ENCODE assay signal across 11 cellular contexts in the genomic region with DNA sequence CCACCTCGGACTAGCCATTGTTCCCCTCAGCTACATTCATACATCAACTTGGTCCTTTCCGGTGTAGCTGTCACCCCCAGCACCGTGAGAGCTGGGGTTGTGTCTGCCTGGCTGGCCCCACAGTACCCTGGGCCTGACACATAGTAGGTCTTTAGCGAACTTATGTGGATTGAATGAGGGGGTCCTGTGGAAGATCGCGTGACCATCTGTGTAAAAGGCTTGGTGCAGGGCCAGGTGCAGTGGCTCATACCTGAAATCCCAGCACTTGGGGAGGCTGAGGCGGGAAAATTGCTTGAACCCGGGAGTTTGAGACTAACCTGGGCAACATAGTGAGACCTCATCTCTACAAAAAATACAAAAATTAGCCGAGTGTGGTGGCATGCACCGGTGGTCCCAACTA. TPM values are rescaled to one million over a fixed set of nuclear protein-coding genes. Genes with fewer than 3 reads are reported as not detected.
A peak's percentile ranks its signal among the peaks of the same experiment; 100 is the strongest.
DNase-seq lines count a peak whose midpoint lies in the region; ATAC-seq, FAIRE-seq and TF ChIP-seq lines count a peak whose summit lies in the region.
"Had no signal": no experiment of that assay in that cellular context is flagged by ENCODE, and none has a peak within 500 bp of the region (broad histone marks: within the 10 kb centered on the region; RNA-seq: fewer than 3 reads in every experiment).

No MANE protein-coding gene starts in this region.

- no peak overlapping the region for H2BK12ac ChIP-seq in H1 (ENCODE audit: low read depth, low read length)

- no peaks in the 10 kb centered on the region for H3K9me3 Mint-ChIP-seq in progenitor cell of endocrine pancreas (ENCODE audit: low read depth)

- H3K4ac ChIP-seq in H1 (replicated peaks; ENCODE audit: insufficient read length, low read depth, low read length) = no peak overlapping the region

- 93% methylated on average over 10 of the region's 10 CpGs for WGBS in SK-N-SH (ENCODE audit: low lambda C conversion rate)
- WGBS in H1 (ENCODE audit: extremely low coverage in 1 of 2, insufficient coverage in 1 of 2, insufficient read length in 1 of 2, insufficient replicate concordance in 2 of 2, low coverage in 1 of 2, low lambda C conversion rate in 2 of 2, missing lambda C conversion rate in 1 of 2), 2 experiments = 92% methylated on average over 10 of the region's 10 CpGs; no CpG with 5 or more reads in 1 of the 2 experiments

- no peak for FAIRE-seq in H1 (lab: Jason Lieb, UNC)

- peak overlapping the region; percentile 75; the same call in 1 of the 2 replicates for H2AK5ac ChIP-seq in H1 (ENCODE audit: low read depth, low read length)

- H3K9me3 ChIP-seq in SK-N-SH (no peaks in the 10 kb centered on the region), OCI-LY3 (ENCODE audit: insufficient read depth, low read length) (no peaks in the 10 kb centered on the region), H1 (ENCODE audit: insufficient read depth in 2 of 2, low read depth in 1 of 2, low read length in 1 of 2) (no peaks in the 10 kb centered on the region)

- H3K4me3 ChIP-seq in SK-N-SH (ENCODE audit: low read depth in 2 of 2, low read length in 1 of 2) (0 out of 4 replicates have a peak overlapping the region, but pooled peaks of 1 of the 2 experiments have one; percentile 76), OCI-LY3 (ENCODE audit: low read length) (peak overlapping the region; percentile 90; the same call in 1 of the 2 replicates), H1 (ENCODE audit: extremely low read depth in 1 of 4, insufficient read depth in 2 of 4, low read depth in 3 of 4, low read length in 4 of 4) (peak overlapping the region in 1 of 4 experiments; percentile 19; a peak in 2 of 8 replicates)

- no peaks in the 10 kb centered on the region for H3K9me2 ChIP-seq in SK-N-SH

- H3K27ac ChIP-seq in SK-N-SH (ENCODE audit: low read depth in 2 of 2, low read length in 1 of 2) = no peak overlapping the region
- H3K27ac ChIP-seq in OCI-LY3 (ENCODE audit: low read length) = no peak overlapping the region
- no peak overlapping the region for H3K27ac ChIP-seq in H1 (ENCODE audit: low read depth, low read length)
- H3K27ac ChIP-seq: 22Rv1 had no signal

- TF ChIP-seq CTCF in SK-N-SH (IDR thresholded peaks at IDR 0.05) (no peak), OCI-LY3 (IDR thresholded peaks at IDR 0.05; ENCODE audit: low read depth, low read length) (no peak), H1 (IDR thresholded peaks at IDR 0.05; ENCODE audit: control extremely low read depth in 1 of 3, insufficient read depth in 1 of 3, low read depth in 1 of 3, low read length in 3 of 3) (no peak), progenitor cell of endocrine pancreas (IDR thresholded peaks at IDR 0.05; ENCODE audit: unreplicated experiment) (no peak)

- no peak overlapping the region for H4K5ac ChIP-seq in H1 (ENCODE audit: insufficient read length, low read depth, low read length)

- H3K4me2 ChIP-seq in SK-N-SH (peak overlapping the region; percentile 80), OCI-LY3 (ENCODE audit: low read length) (peak overlapping the region; percentile 31; the same call in 1 of the 2 replicates), H1 (ENCODE audit: insufficient read depth in 1 of 2, low read depth in 2 of 2, low read length in 2 of 2) (peak overlapping the region; percentile 11 to 100; a peak in 2 of 4 replicates)

- H2BK15ac ChIP-seq in H1 (ENCODE audit: low read length) = no peak overlapping the region

- H3K79me2 ChIP-seq in SK-N-SH (ENCODE audit: insufficient read depth) (peaks cover 78% of the 10 kb centered on the region), OCI-LY3 (ENCODE audit: low read length) (peaks cover 76% of the 10 kb centered on the region), H1 (ENCODE audit: control insufficient read depth in 1 of 2, insufficient read depth in 2 of 2, low read length in 2 of 2) (peaks cover 39 to 64% of the 10 kb centered on the region in 2 experiments)

- no peak overlapping the region for H3K56ac ChIP-seq in H1 (replicated peaks; ENCODE audit: insufficient read length, low read depth, low read length)

- DNase-seq in SK-N-SH (no peak), H1 (ENCODE audit: low read depth in 1 of 2, low spot score in 2 of 2) (no peak), progenitor cell of endocrine pancreas (ENCODE audit: low spot score, unreplicated experiment) (no peak), NOMO-1 (lab: John Stamatoyannopoulos, UW; ENCODE audit: unreplicated experiment in 2 of 2) (no peak), germinal center (ENCODE audit: low spot score) (no peak)
- DNase-seq: NCI-H1930, SHP77 treated with DMSO at 0.1 percent for 48 hours had no signal

- POLR2A ChIA-PET in SK-N-SH (lab: Yijun Ruan, JAX) (no interaction called here), H1 (lab: Charles Lee; ENCODE audit: partially characterized antibody) (interaction anchor here (0.6 to 5.1 kb wide), 4 partner anchors 14 to 49 kb away, joined by 3 to 28 read pairs (median 4); no protein-coding TSS in a partner anchor)

- H3K27me3 ChIP-seq in SK-N-SH (ENCODE audit: insufficient read depth) (no peaks in the 10 kb centered on the region), OCI-LY3 (ENCODE audit: low read depth, low read length) (no peaks in the 10 kb centered on the region), H1 (replicated peaks in 1 of 4; ENCODE audit: control insufficient read depth in 3 of 4, extremely low read depth in 1 of 4, insufficient read depth in 3 of 4, low read length in 3 of 4) (no peaks in the 10 kb centered on the region)

- H4K20me1 ChIP-seq in SK-N-SH (ENCODE audit: insufficient read depth) = peaks cover 50% of the 10 kb centered on the region
- H4K20me1 ChIP-seq in OCI-LY3 (ENCODE audit: insufficient read depth, low read length) = peaks cover 33% of the 10 kb centered on the region
- peaks cover 7 to 8% of the 10 kb centered on the region in 2 experiments for H4K20me1 ChIP-seq in H1 (replicated peaks in 1 of 2; ENCODE audit: control insufficient read depth in 1 of 2, insufficient read depth in 2 of 2, low read length in 2 of 2)

- 0 out of 2 replicates have a peak overlapping the region, but pooled peaks have one; percentile 37 for H2BK5ac ChIP-seq in H1 (ENCODE audit: low read depth, low read length)

- peaks cover 19% of the 10 kb centered on the region for H3K79me1 ChIP-seq in H1 (ENCODE audit: low read depth, low read length)

- TF ChIP-seq RAD21 in SK-N-SH (IDR thresholded peaks at IDR 0.05; ENCODE audit: low read length) (no peak), H1 (IDR thresholded peaks at IDR 0.05 in 1 of 2, conservative IDR thresholded peaks at IDR 0.05 in 1 of 2; ENCODE audit: low read depth in 2 of 2, low read length in 2 of 2) (no peak)

- H3K36me3 ChIP-seq in SK-N-SH (replicated peaks in 1 of 2; ENCODE audit: control insufficient read depth in 1 of 2, insufficient read depth in 2 of 2, low read length in 1 of 2) = no peaks in the 10 kb centered on the region
- peaks cover 10% of the 10 kb centered on the region for H3K36me3 ChIP-seq in OCI-LY3 (replicated peaks; ENCODE audit: low read depth, low read length)
- H3K36me3 ChIP-seq in H1 (ENCODE audit: control insufficient read depth in 2 of 4, insufficient read depth in 4 of 4, low read length in 3 of 4) = no peaks in the 10 kb centered on the region

- TF ChIP-seq POLR2A in H1 (IDR thresholded peaks at IDR 0.05; ENCODE audit: control extremely low read depth in 1 of 2, low read depth in 2 of 2, low read length in 2 of 2) = no peak

- H3K14ac ChIP-seq in H1 (ENCODE audit: insufficient read length) = no peak overlapping the region

- no peak overlapping the region for H4K8ac ChIP-seq in H1 (ENCODE audit: extremely low read depth, insufficient read depth, low read length)

- H3K9ac ChIP-seq in SK-N-SH = no peak overlapping the region
- no peak overlapping the region for H3K9ac ChIP-seq in OCI-LY3 (ENCODE audit: low read length)
- no peak overlapping the region for H3K9ac ChIP-seq in H1 (replicated peaks in 1 of 4; ENCODE audit: extremely low read depth in 1 of 4, low read depth in 3 of 4, low read length in 3 of 4)

- no peak overlapping the region for H3K18ac ChIP-seq in H1 (ENCODE audit: extremely low read depth, low read length)

- H2BK120ac ChIP-seq in H1 (replicated peaks; ENCODE audit: low read depth, low read length) = no peak overlapping the region

- H3K27me3 Mint-ChIP-seq in progenitor cell of endocrine pancreas = no peaks in the 10 kb centered on the region

- no peak overlapping the region for H3K23ac ChIP-seq in H1 (ENCODE audit: insufficient read length)

- H3K4me1 ChIP-seq in SK-N-SH (ENCODE audit: control insufficient read depth in 1 of 2, insufficient read depth in 2 of 2, low read depth in 1 of 2, low read length in 1 of 2) (peaks cover 0 to 9% of the 10 kb centered on the region in 2 experiments; a peak in 2 of 4 replicates), OCI-LY3 (ENCODE audit: low read length) (peaks cover 18% of the 10 kb centered on the region), H1 (replicated peaks in 1 of 4; ENCODE audit: control insufficient read depth in 3 of 4, insufficient read depth in 4 of 4, low read length in 3 of 4) (peaks cover 0 to 12% (median 8%) of the 10 kb centered on the region in 4 experiments; a peak in 6 of 7 replicates)

- peaks cover 27% of the 10 kb centered on the region for H3K4me1 Mint-ChIP-seq in progenitor cell of endocrine pancreas (ENCODE audit: low read depth)

- peaks cover 5% of the 10 kb centered on the region for H3K23me2 ChIP-seq in H1 (ENCODE audit: low read depth, low read length)

- peak overlapping the region; percentile 74 for H3K27ac Mint-ChIP-seq in progenitor cell of endocrine pancreas

- no peak overlapping the region for H2AFZ ChIP-seq in SK-N-SH (ENCODE audit: low read depth)
- no peak overlapping the region for H2AFZ ChIP-seq in OCI-LY3 (ENCODE audit: low read depth, low read length)
- H2AFZ ChIP-seq in H1 (ENCODE audit: low read length) = no peak overlapping the region

- peaks cover 4% of the 10 kb centered on the region for H3F3A ChIP-seq in SK-N-SH (replicated peaks; ENCODE audit: insufficient read depth)

- peaks cover 6% of the 10 kb centered on the region for H3K36me3 Mint-ChIP-seq in progenitor cell of endocrine pancreas (ENCODE audit: insufficient read depth)

- no peak for TF ChIP-seq EP300 in SK-N-SH (IDR thresholded peaks at IDR 0.05; ENCODE audit: borderline replicate concordance in 1 of 2, low read depth in 1 of 2, low read length in 1 of 2)
- no peak for TF ChIP-seq EP300 in H1 (IDR thresholded peaks at IDR 0.05; ENCODE audit: borderline replicate concordance in 1 of 2, low read depth in 2 of 2, low read length in 2 of 2)

- H3K4me3 Mint-ChIP-seq in progenitor cell of endocrine pancreas (ENCODE audit: low read depth) = peak overlapping the region; percentile 89

- CTCF ChIA-PET in SK-N-SH (lab: Yijun Ruan, JAX) = interaction anchor here (1.3 kb wide), 1 partner anchor 21 kb away, joined by 5 read pairs; no protein-coding TSS in a partner anchor
- CTCF ChIA-PET in H1 (lab: Charles Lee; ENCODE audit: partially characterized antibody) = interaction anchor here (0.5 to 12.4 kb wide), 4 partner anchors 24 to 120 kb away, joined by 3 to 110 read pairs (median 4); no protein-coding TSS in a partner anchor

- ATAC-seq in SK-N-SH treated with all-trans-retinoic acid at 6 μM for 48 hours (no peak), HG02973 (IDR thresholded peaks at IDR 0.05; ENCODE audit: unreplicated experiment) (no peak)

- H4K91ac ChIP-seq in H1 (replicated peaks; ENCODE audit: insufficient read length, low read length) = no peak overlapping the region

- H2BK20ac ChIP-seq in H1 (ENCODE audit: low read length) = no peak overlapping the region

RNA-seq across cellular contexts. Expression of a gene that starts 2.0 kb away (rescaled TPM):
- polyA plus RNA-seq in SK-N-SH (2012; rRNA removed) (48.3 and 90.7 TPM in 2 replicates), H1 (2011; rRNA removed) (86.4 and 137 TPM in 2 replicates)
- polyA plus RNA-seq in SK-N-SH (2012; cell fraction: cytosol; rRNA removed) = 58.0 and 70.3 TPM in 2 replicates
- polyA plus RNA-seq in SK-N-SH (2012; cell fraction: nucleus; rRNA removed) = 142 and 154 TPM in 2 replicates
- 263 TPM in 2 replicates for total RNA-seq in H1 (2021; fragmentation: NEBNext Ultra II Directional; extraction: Animal tissue kit (Norgen Biotek cat#: 25700))
- polyA plus RNA-seq in H1 (2011; cell fraction: cytosol; rRNA removed) = 106 TPM
- polyA plus RNA-seq in H1 (2011; cell fraction: nucleus; rRNA removed) = 215 TPM
- 238 to 277 TPM (median 270 TPM) in 4 replicates for polyA plus RNA-seq in H1 (2012, experiment 1 of 2)
- 118 TPM for polyA plus RNA-seq in H1 (2012, experiment 2 of 2)
- polyA plus RNA-seq in H1 (2013, experiment 1 of 2) = 156 TPM
- polyA plus RNA-seq in H1 (2013, experiment 2 of 2) = 146 TPM
- polyA minus RNA-seq in H1 (2011; rRNA and poly(A)+ RNA removed) = 219 and 239 TPM in 2 replicates
- 184 TPM for polyA minus RNA-seq in H1 (2011; cell fraction: cytosol; rRNA and poly(A)+ RNA removed)
- polyA minus RNA-seq in H1 (2011; cell fraction: nucleus; rRNA and poly(A)+ RNA removed) = 185 TPM
- total RNA-seq in progenitor cell of endocrine pancreas = 327 and 334 TPM in 2 replicates

RNA-seq across cellular contexts. Expression of a gene that starts 34.3 kb away (rescaled TPM):
- polyA plus RNA-seq in SK-N-SH (2012; rRNA removed) (11.7 and 12.5 TPM in 2 replicates), H1 (2011; rRNA removed) (15.9 and 24.2 TPM in 2 replicates)
- 9.1 and 12.9 TPM in 2 replicates for polyA plus RNA-seq in SK-N-SH (2012; cell fraction: cytosol; rRNA removed)
- 10.5 and 11.2 TPM in 2 replicates for polyA plus RNA-seq in SK-N-SH (2012; cell fraction: nucleus; rRNA removed)
- 22.5 and 24.0 TPM in 2 replicates for total RNA-seq in H1 (2021; fragmentation: NEBNext Ultra II Directional; extraction: Animal tissue kit (Norgen Biotek cat#: 25700))
- 19.9 TPM for polyA plus RNA-seq in H1 (2011; cell fraction: cytosol; rRNA removed)
- 14.8 TPM for polyA plus RNA-seq in H1 (2011; cell fraction: nucleus; rRNA removed)
- 19.3 to 25.7 TPM (median 21.5 TPM) in 4 replicates for polyA plus RNA-seq in H1 (2012, experiment 1 of 2)
- polyA plus RNA-seq in H1 (2012, experiment 2 of 2) = 30.8 TPM
- polyA plus RNA-seq in H1 (2013, experiment 1 of 2) = 24.8 TPM
- polyA plus RNA-seq in H1 (2013, experiment 2 of 2) = 22.2 TPM
- polyA minus RNA-seq in H1 (2011; rRNA and poly(A)+ RNA removed) = 5.7 and 8.0 TPM in 2 replicates
- 12.0 TPM for polyA minus RNA-seq in H1 (2011; cell fraction: cytosol; rRNA and poly(A)+ RNA removed)
- 16.6 TPM for polyA minus RNA-seq in H1 (2011; cell fraction: nucleus; rRNA and poly(A)+ RNA removed)
- 25.6 and 29.4 TPM in 2 replicates for total RNA-seq in progenitor cell of endocrine pancreas

RNA-seq across cellular contexts. Expression of a gene that starts 34.4 kb away (rescaled TPM):
- polyA plus RNA-seq in SK-N-SH (2012; rRNA removed) = 61.3 and 62.5 TPM in 2 replicates
- 22.3 and 40.1 TPM in 2 replicates for polyA plus RNA-seq in SK-N-SH (2012; cell fraction: cytosol; rRNA removed)
- polyA plus RNA-seq in SK-N-SH (2012; cell fraction: nucleus; rRNA removed) = 84.7 and 85.3 TPM in 2 replicates
- 47.5 and 48.3 TPM in 2 replicates for total RNA-seq in H1 (2021; fragmentation: NEBNext Ultra II Directional; extraction: Animal tissue kit (Norgen Biotek cat#: 25700))
- polyA plus RNA-seq in H1 (2011; rRNA removed) = 112 and 151 TPM in 2 replicates
- 91.7 TPM for polyA plus RNA-seq in H1 (2011; cell fraction: cytosol; rRNA removed)
- 125 TPM for polyA plus RNA-seq in H1 (2011; cell fraction: nucleus; rRNA removed)
- polyA plus RNA-seq in H1 (2012, experiment 1 of 2) = 24.9 to 55.5 TPM (median 50.4 TPM) in 4 replicates
- 58.3 TPM for polyA plus RNA-seq in H1 (2012, experiment 2 of 2)
- polyA plus RNA-seq in H1 (2013, experiment 1 of 2) = 47.5 TPM
- 47.1 TPM for polyA plus RNA-seq in H1 (2013, experiment 2 of 2)
- polyA minus RNA-seq in H1 (2011; rRNA and poly(A)+ RNA removed) = 31.4 and 45.4 TPM in 2 replicates
- 41.3 TPM for polyA minus RNA-seq in H1 (2011; cell fraction: cytosol; rRNA and poly(A)+ RNA removed)
- polyA minus RNA-seq in H1 (2011; cell fraction: nucleus; rRNA and poly(A)+ RNA removed) = 49.0 TPM
- total RNA-seq in progenitor cell of endocrine pancreas = 49.1 and 53.3 TPM in 2 replicates
